In the genomic region with DNA sequence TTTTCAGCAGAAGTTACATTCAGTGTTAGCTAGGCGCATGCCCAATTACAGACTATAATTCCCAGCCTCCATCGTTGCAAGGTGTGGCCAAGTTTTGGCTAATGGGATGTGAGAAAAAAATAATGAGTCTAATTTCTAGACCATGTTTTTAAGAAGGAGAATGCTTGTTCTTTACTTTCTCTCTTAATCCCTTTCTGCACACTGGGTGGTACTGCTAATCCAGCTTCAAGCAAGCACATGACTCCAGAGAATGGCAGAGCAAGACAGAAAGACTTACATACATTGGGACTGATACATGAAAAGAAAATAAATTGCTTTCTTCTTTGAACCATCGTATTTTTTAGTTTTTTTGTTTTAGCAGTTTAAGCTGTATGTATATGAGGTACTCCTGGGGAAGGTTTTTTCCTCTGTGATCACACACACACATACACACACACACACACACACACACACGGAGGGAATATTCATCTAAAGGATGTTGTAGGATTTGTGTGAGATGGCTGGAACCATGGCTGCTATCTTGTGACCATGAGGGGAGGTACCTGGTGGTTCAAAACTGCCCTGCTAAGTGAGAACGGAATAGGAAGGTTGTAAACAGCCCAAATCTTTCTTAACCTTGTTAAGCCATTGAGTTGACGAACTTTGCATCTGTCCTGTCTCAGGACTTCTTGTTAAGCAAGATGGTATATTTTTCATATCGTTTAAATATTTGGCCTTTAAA, we compare ENCODE assay signal across 25 cellular contexts.
"Had no signal": no experiment of that assay in that cellular context is flagged by ENCODE, and none has a peak within 500 bp of the region (broad histone marks: within the 10 kb centered on the region; RNA-seq: fewer than 3 reads in every experiment).

No MANE protein-coding gene starts in this region.

- FAIRE-seq: bronchial epithelial cell, RCC 7860 had no signal

- H3K27me3 ChIP-seq: ascending aorta, body of pancreas had no signal

- H3K27ac Mint-ChIP-seq: activated CD8-positive, alpha-beta T cell treated with anti-CD3 and anti-CD28 coated beads for 36 hours; activated naive CD4-positive, alpha-beta T cell treated with anti-CD3 and anti-CD28 coated beads, Interleukin-2, amount 50 U/mL, for 24 hours; T-helper 1 cell treated with Interleukin-12 subunit alpha and Interleukin-12 subunit beta and Interleukin-4 antibody, amounts not matched to agents 30 μg/mL and 1 μg/mL, for 36 hours had no signal

- H3K4me3 ChIP-seq: ascending aorta, body of pancreas, coronary artery had no signal

- DNase-seq: activated CD4-positive, alpha-beta T cell treated with anti-CD3 and anti-CD28 coated beads for 4 hours; activated CD8-positive, alpha-beta memory T cell treated with anti-CD3 and anti-CD28 coated beads, Interleukin-2, amount 50 U/mL, for 48 hours; activated CD8-positive, alpha-beta T cell treated with anti-CD3 and anti-CD28 coated beads for 36 hours; activated effector memory CD4-positive, alpha-beta T cell treated with Interleukin-2 at 50 U/mL for 16 hours; activated naive CD4-positive, alpha-beta T cell; activated T-cell treated with anti-CD3 and anti-CD28 coated beads, Interleukin-2, amount 50 U/mL, for 1 hour; amniotic stem cell; body of pancreas; central memory CD4-positive, alpha-beta T cell; NCI-H1048; NCI-H1930; NCI-H2171 treated with DMSO at 0.1 percent for 48 hours; NCI-H345; NCI-H510A; NCI-H526 treated with DMSO at 0.1 percent for 48 hours; SHP77; T-helper 9 cell had no signal

- H3K9me3 Mint-ChIP-seq: activated CD8-positive, alpha-beta T cell treated with anti-CD3 and anti-CD28 coated beads for 36 hours; activated naive CD4-positive, alpha-beta T cell treated with anti-CD3 and anti-CD28 coated beads, Interleukin-2, amount 50 U/mL, for 24 hours; T-helper 1 cell treated with Interleukin-12 subunit alpha and Interleukin-12 subunit beta and Interleukin-4 antibody, amounts not matched to agents 30 μg/mL and 1 μg/mL, for 36 hours had no signal

- H3K4me3 Mint-ChIP-seq: activated CD8-positive, alpha-beta T cell treated with anti-CD3 and anti-CD28 coated beads for 36 hours; activated naive CD4-positive, alpha-beta T cell treated with anti-CD3 and anti-CD28 coated beads, Interleukin-2, amount 50 U/mL, for 24 hours; T-helper 1 cell treated with Interleukin-12 subunit alpha and Interleukin-12 subunit beta and Interleukin-4 antibody, amounts not matched to agents 30 μg/mL and 1 μg/mL, for 36 hours had no signal

- H3K36me3 ChIP-seq: ascending aorta had no signal

- H3K4me1 ChIP-seq: ascending aorta, body of pancreas had no signal

- H3K9me3 ChIP-seq: ascending aorta, body of pancreas had no signal

- ATAC-seq: activated CD4-positive, CD25-positive, alpha-beta regulatory T cell treated with anti-CD3 and anti-CD28 coated beads, Interleukin-2, amount 50 U/mL, for 24 hours; body of pancreas had no signal

- H3K27ac ChIP-seq: ascending aorta, body of pancreas, coronary artery, VCaP had no signal

- H3K36me3 Mint-ChIP-seq: activated naive CD4-positive, alpha-beta T cell treated with anti-CD3 and anti-CD28 coated beads, Interleukin-2, amount 50 U/mL, for 24 hours had no signal

- H3K27me3 Mint-ChIP-seq: activated naive CD4-positive, alpha-beta T cell treated with anti-CD3 and anti-CD28 coated beads, Interleukin-2, amount 50 U/mL, for 24 hours had no signal
